ENCODE assay signal across 33 cellular contexts in genomic region chr6:29483186-29483585, GRCh38. TPM values are rescaled to one million over a fixed set of nuclear protein-coding genes. Genes with fewer than 3 reads are reported as not detected.
"Had no signal": no experiment of that assay in that cellular context is flagged by ENCODE, and none has a peak within 500 bp of the region (broad histone marks: within the 10 kb centered on the region; RNA-seq: fewer than 3 reads in every experiment).

No MANE protein-coding gene starts in this region.

- H3K4me3 Mint-ChIP-seq: activated CD4-positive, alpha-beta memory T cell treated with anti-CD3 and anti-CD28 coated beads for 36 hours; activated CD4-positive, alpha-beta T cell treated with anti-CD3 and anti-CD28 coated beads for 36 hours; activated CD4-positive, alpha-beta T cell treated with anti-CD3 and anti-CD28 coated beads, Interleukin-2, amount 10 ng/mL, durations not matched to agents 24 days and 14 days; activated CD8-positive, alpha-beta memory T cell treated with anti-CD3 and anti-CD28 coated beads, Interleukin-2, amount 10 ng/mL, durations not matched to agents 7 days and 5 days; activated CD8-positive, alpha-beta T cell treated with anti-CD3 and anti-CD28 coated beads, Interleukin-2, amount 10 ng/mL, durations not matched to agents 7 days and 5 days; activated naive CD4-positive, alpha-beta T cell treated with anti-CD3 and anti-CD28 coated beads for 36 hours; activated naive CD4-positive, alpha-beta T cell treated with anti-CD3 and anti-CD28 coated beads, Interleukin-2, amount 50 U/mL, for 24 hours; activated naive CD8-positive, alpha-beta T cell treated with anti-CD3 and anti-CD28 coated beads for 36 hours; activated naive CD8-positive, alpha-beta T cell treated with anti-CD3 and anti-CD28 coated beads, Interleukin-2, amount 50 U/mL, for 24 hours; activated T-helper 1 cell treated with anti-CD3 and anti-CD28 coated beads, Interleukin-12 subunit alpha, Interleukin-12 subunit beta, Interleukin-2, Interleukin-4 antibody, amounts not matched to agents 30 ng/mL and 10 ng/mL and 1 ng/mL, durations not matched to agents 14 hours and 24 hours and 36 hours; dendritic cell treated with granulocyte-macrophage colony-stimulating factor and Interleukin-4, amounts not matched to agents 40 ng/mL and 50 ng/mL, for 4 days; endodermal cell had no signal

- H3K4me3 ChIP-seq: ascending aorta, colonic mucosa, dorsolateral prefrontal cortex, esophagus muscularis mucosa, gastrocnemius medialis, heart left ventricle had no signal

- ATAC-seq: activated CD4-positive, alpha-beta T cell treated with anti-CD3 and anti-CD28 coated beads for 36 hours; activated CD8-positive, alpha-beta memory T cell treated with anti-CD3 and anti-CD28 coated beads, Interleukin-2, amount 10 ng/mL, durations not matched to agents 7 days and 5 days; activated CD8-positive, alpha-beta T cell treated with anti-CD3 and anti-CD28 coated beads, Interleukin-2, amount 10 ng/mL, durations not matched to agents 7 days and 5 days; activated naive CD8-positive, alpha-beta T cell treated with anti-CD3 and anti-CD28 coated beads, Interleukin-2, amount 50 U/mL, for 24 hours; foreskin keratinocyte; gastrocnemius medialis; heart left ventricle had no signal

- H3K4me1 ChIP-seq: ascending aorta, colonic mucosa, esophagus muscularis mucosa, foreskin keratinocyte, gastrocnemius medialis, heart left ventricle had no signal

- H3K9me3 ChIP-seq: ascending aorta, colonic mucosa, gastrocnemius medialis had no signal

- H3K27ac ChIP-seq: ascending aorta, colonic mucosa, dorsolateral prefrontal cortex, esophagus muscularis mucosa, foreskin keratinocyte, gastrocnemius medialis, heart left ventricle had no signal

- H3K27me3 ChIP-seq: ascending aorta, colonic mucosa, esophagus muscularis mucosa, gastrocnemius medialis had no signal

- H3K27me3 Mint-ChIP-seq: dendritic cell treated with granulocyte-macrophage colony-stimulating factor and Interleukin-4, amounts not matched to agents 40 ng/mL and 50 ng/mL, for 4 days had no signal

- H3K36me3 ChIP-seq: ascending aorta, colonic mucosa, esophagus muscularis mucosa, gastrocnemius medialis, heart left ventricle had no signal

- H3K27ac Mint-ChIP-seq: activated CD4-positive, alpha-beta memory T cell treated with anti-CD3 and anti-CD28 coated beads for 36 hours; activated CD4-positive, alpha-beta T cell treated with anti-CD3 and anti-CD28 coated beads for 36 hours; activated CD4-positive, alpha-beta T cell treated with anti-CD3 and anti-CD28 coated beads, Interleukin-2, amount 10 ng/mL, durations not matched to agents 24 days and 14 days; activated CD8-positive, alpha-beta memory T cell treated with anti-CD3 and anti-CD28 coated beads, Interleukin-2, amount 10 ng/mL, durations not matched to agents 7 days and 5 days; activated CD8-positive, alpha-beta T cell treated with anti-CD3 and anti-CD28 coated beads, Interleukin-2, amount 10 ng/mL, durations not matched to agents 7 days and 5 days; activated naive CD4-positive, alpha-beta T cell treated with anti-CD3 and anti-CD28 coated beads for 36 hours; activated naive CD4-positive, alpha-beta T cell treated with anti-CD3 and anti-CD28 coated beads, Interleukin-2, amount 50 U/mL, for 24 hours; activated naive CD8-positive, alpha-beta T cell treated with anti-CD3 and anti-CD28 coated beads for 36 hours; activated naive CD8-positive, alpha-beta T cell treated with anti-CD3 and anti-CD28 coated beads, Interleukin-2, amount 50 U/mL, for 24 hours; activated T-helper 1 cell treated with anti-CD3 and anti-CD28 coated beads, Interleukin-12 subunit alpha, Interleukin-12 subunit beta, Interleukin-2, Interleukin-4 antibody, amounts not matched to agents 30 ng/mL and 10 ng/mL and 1 ng/mL, durations not matched to agents 14 hours and 24 hours and 36 hours; activated T-helper 2 cell treated with anti-CD3 and anti-CD28 coated beads, Interferon-gamma antibody, Interleukin-2, Interleukin-4, amounts not matched to agents 10 μg/mL and 5 μg/mL and 100 μg/mL, durations not matched to agents 14 hours and 24 hours and 36 hours; dendritic cell treated with granulocyte-macrophage colony-stimulating factor and Interleukin-4, amounts not matched to agents 40 ng/mL and 50 ng/mL, for 4 days; endodermal cell had no signal

- H3K36me3 Mint-ChIP-seq: activated CD4-positive, alpha-beta memory T cell treated with anti-CD3 and anti-CD28 coated beads for 36 hours; activated CD8-positive, alpha-beta memory T cell treated with anti-CD3 and anti-CD28 coated beads, Interleukin-2, amount 10 ng/mL, durations not matched to agents 7 days and 5 days; activated naive CD4-positive, alpha-beta T cell treated with anti-CD3 and anti-CD28 coated beads, Interleukin-2, amount 50 U/mL, for 24 hours; activated naive CD8-positive, alpha-beta T cell treated with anti-CD3 and anti-CD28 coated beads for 36 hours had no signal

- H3K9me3 Mint-ChIP-seq: activated CD4-positive, alpha-beta memory T cell treated with anti-CD3 and anti-CD28 coated beads for 36 hours; activated CD4-positive, alpha-beta T cell treated with anti-CD3 and anti-CD28 coated beads, Interleukin-2, amount 10 ng/mL, durations not matched to agents 24 days and 14 days; activated naive CD4-positive, alpha-beta T cell treated with anti-CD3 and anti-CD28 coated beads, Interleukin-2, amount 50 U/mL, for 24 hours; activated T-helper 1 cell treated with anti-CD3 and anti-CD28 coated beads, Interleukin-12 subunit alpha, Interleukin-12 subunit beta, Interleukin-2, Interleukin-4 antibody, amounts not matched to agents 30 ng/mL and 10 ng/mL and 1 ng/mL, durations not matched to agents 14 hours and 24 hours and 36 hours; activated T-helper 2 cell treated with anti-CD3 and anti-CD28 coated beads, Interferon-gamma antibody, Interleukin-2, Interleukin-4, amounts not matched to agents 10 μg/mL and 5 μg/mL and 100 μg/mL, durations not matched to agents 14 hours and 24 hours and 36 hours; dendritic cell treated with granulocyte-macrophage colony-stimulating factor and Interleukin-4, amounts not matched to agents 40 ng/mL and 50 ng/mL, for 4 days had no signal

- H3K4me1 Mint-ChIP-seq: activated CD4-positive, alpha-beta T cell treated with anti-CD3 and anti-CD28 coated beads for 36 hours; activated CD4-positive, alpha-beta T cell treated with anti-CD3 and anti-CD28 coated beads, Interleukin-2, amount 10 ng/mL, durations not matched to agents 24 days and 14 days; activated CD8-positive, alpha-beta memory T cell treated with anti-CD3 and anti-CD28 coated beads, Interleukin-2, amount 10 ng/mL, durations not matched to agents 7 days and 5 days; activated naive CD4-positive, alpha-beta T cell treated with anti-CD3 and anti-CD28 coated beads, Interleukin-2, amount 50 U/mL, for 24 hours; activated naive CD8-positive, alpha-beta T cell treated with anti-CD3 and anti-CD28 coated beads for 36 hours; activated naive CD8-positive, alpha-beta T cell treated with anti-CD3 and anti-CD28 coated beads, Interleukin-2, amount 50 U/mL, for 24 hours; endodermal cell had no signal

- DNase-seq: activated CD4-positive, alpha-beta memory T cell treated with anti-CD3 and anti-CD28 coated beads for 36 hours; activated CD4-positive, alpha-beta T cell treated with anti-CD3 and anti-CD28 coated beads for 36 hours; activated CD4-positive, alpha-beta T cell treated with anti-CD3 and anti-CD28 coated beads, Interleukin-2, amount 10 ng/mL, durations not matched to agents 24 days and 14 days; activated CD4-positive, CD25-positive, alpha-beta regulatory T cell; activated CD4-positive, CD25-positive, alpha-beta regulatory T cell treated with anti-CD3 and anti-CD28 coated beads, Interleukin-2, amount 50 U/mL, for 72 hours; activated CD8-positive, alpha-beta memory T cell treated with anti-CD3 and anti-CD28 coated beads, Interleukin-2, amount 10 ng/mL, durations not matched to agents 7 days and 5 days; activated CD8-positive, alpha-beta memory T cell treated with anti-CD3 and anti-CD28 coated beads, Interleukin-2, amount 50 U/mL, for 4 hours; activated CD8-positive, alpha-beta T cell treated with anti-CD3 and anti-CD28 coated beads, Interleukin-2, amount 10 ng/mL, durations not matched to agents 7 days and 5 days; activated effector memory CD4-positive, alpha-beta T cell treated with anti-CD3 and anti-CD28 coated beads, Interleukin-2, amount 50 U/mL, for 16 hours; activated naive CD4-positive, alpha-beta T cell treated with anti-CD3 and anti-CD28 coated beads for 36 hours; activated naive CD8-positive, alpha-beta T cell treated with anti-CD3 and anti-CD28 coated beads for 36 hours; activated naive CD8-positive, alpha-beta T cell treated with anti-CD3 and anti-CD28 coated beads, Interleukin-2, amount 50 U/mL, for 24 hours; activated T-cell treated with anti-CD3 and anti-CD28 coated beads, Interleukin-2, amount 50 U/mL, for 1 hour; activated T-cell treated with anti-CD3 and anti-CD28 coated beads, Interleukin-2, amount 50 U/mL, for 48 hours; caudate nucleus; colonic mucosa; dorsolateral prefrontal cortex; effector memory CD4-positive, alpha-beta T cell; endodermal cell; erythroblast; gastrocnemius medialis; glutamatergic neuron; heart left ventricle; T-helper 2 cell had no signal

RNA-seq across cellular contexts. Expression of gene MAS1L, which starts 4.6 kb away (rescaled TPM):
- total RNA-seq: activated CD4-positive, alpha-beta memory T cell treated with anti-CD3 and anti-CD28 coated beads for 36 hours; activated CD4-positive, alpha-beta T cell treated with anti-CD3 and anti-CD28 coated beads for 36 hours; activated CD4-positive, alpha-beta T cell treated with anti-CD3 and anti-CD28 coated beads, Interleukin-2, amount 10 ng/mL, durations not matched to agents 24 days and 14 days; activated CD8-positive, alpha-beta memory T cell treated with anti-CD3 and anti-CD28 coated beads for 36 hours; activated CD8-positive, alpha-beta memory T cell treated with anti-CD3 and anti-CD28 coated beads, Interleukin-2, amount 10 ng/mL, durations not matched to agents 7 days and 5 days; activated CD8-positive, alpha-beta T cell treated with anti-CD3 and anti-CD28 coated beads, Interleukin-2, amount 10 ng/mL, durations not matched to agents 7 days and 5 days; activated naive CD4-positive, alpha-beta T cell treated with anti-CD3 and anti-CD28 coated beads for 36 hours; activated naive CD8-positive, alpha-beta T cell treated with anti-CD3 and anti-CD28 coated beads for 36 hours; activated T-helper 1 cell treated with anti-CD3 and anti-CD28 coated beads, Interleukin-12 subunit alpha, Interleukin-12 subunit beta, Interleukin-2, Interleukin-4 antibody, amounts not matched to agents 30 ng/mL and 10 ng/mL and 1 ng/mL, durations not matched to agents 14 hours and 24 hours and 36 hours; activated T-helper 2 cell treated with anti-CD3 and anti-CD28 coated beads, Interferon-gamma antibody, Interleukin-2, Interleukin-4, amounts not matched to agents 10 μg/mL and 5 μg/mL and 100 μg/mL, durations not matched to agents 14 hours and 24 hours and 36 hours; ascending aorta; dorsolateral prefrontal cortex; endodermal cell; foreskin keratinocyte; gastrocnemius medialis; heart left ventricle; T-helper 1 cell treated with Interleukin-12 subunit alpha and Interleukin-12 subunit beta and Interleukin-4 antibody, amounts not matched to agents 30 ng/mL and 1 ng/mL, for 36 hours had no signal
- polyA plus RNA-seq: foreskin keratinocyte, heart left ventricle had no signal

RNA-seq across cellular contexts. Expression of gene OR2H1, which starts 26.2 kb away (rescaled TPM):
- total RNA-seq: activated CD4-positive, alpha-beta memory T cell treated with anti-CD3 and anti-CD28 coated beads for 36 hours; activated CD4-positive, alpha-beta T cell treated with anti-CD3 and anti-CD28 coated beads for 36 hours; activated CD4-positive, alpha-beta T cell treated with anti-CD3 and anti-CD28 coated beads, Interleukin-2, amount 10 ng/mL, durations not matched to agents 24 days and 14 days; activated CD8-positive, alpha-beta memory T cell treated with anti-CD3 and anti-CD28 coated beads for 36 hours; activated CD8-positive, alpha-beta memory T cell treated with anti-CD3 and anti-CD28 coated beads, Interleukin-2, amount 10 ng/mL, durations not matched to agents 7 days and 5 days; activated CD8-positive, alpha-beta T cell treated with anti-CD3 and anti-CD28 coated beads, Interleukin-2, amount 10 ng/mL, durations not matched to agents 7 days and 5 days; activated naive CD4-positive, alpha-beta T cell treated with anti-CD3 and anti-CD28 coated beads for 36 hours; activated naive CD8-positive, alpha-beta T cell treated with anti-CD3 and anti-CD28 coated beads for 36 hours; activated T-helper 1 cell treated with anti-CD3 and anti-CD28 coated beads, Interleukin-12 subunit alpha, Interleukin-12 subunit beta, Interleukin-2, Interleukin-4 antibody, amounts not matched to agents 30 ng/mL and 10 ng/mL and 1 ng/mL, durations not matched to agents 14 hours and 24 hours and 36 hours; activated T-helper 2 cell treated with anti-CD3 and anti-CD28 coated beads, Interferon-gamma antibody, Interleukin-2, Interleukin-4, amounts not matched to agents 10 μg/mL and 5 μg/mL and 100 μg/mL, durations not matched to agents 14 hours and 24 hours and 36 hours; ascending aorta; colonic mucosa; dorsolateral prefrontal cortex; endodermal cell; esophagus muscularis mucosa; foreskin keratinocyte; gastrocnemius medialis; heart left ventricle; T-helper 1 cell treated with Interleukin-12 subunit alpha and Interleukin-12 subunit beta and Interleukin-4 antibody, amounts not matched to agents 30 ng/mL and 1 ng/mL, for 36 hours had no signal
- polyA plus RNA-seq: foreskin keratinocyte, heart left ventricle had no signal

RNA-seq across cellular contexts. Expression of gene OR11A1, which starts 26.3 kb away (rescaled TPM):
- total RNA-seq: activated CD4-positive, alpha-beta memory T cell treated with anti-CD3 and anti-CD28 coated beads for 36 hours; activated CD4-positive, alpha-beta T cell treated with anti-CD3 and anti-CD28 coated beads for 36 hours; activated CD4-positive, alpha-beta T cell treated with anti-CD3 and anti-CD28 coated beads, Interleukin-2, amount 10 ng/mL, durations not matched to agents 24 days and 14 days; activated CD8-positive, alpha-beta memory T cell treated with anti-CD3 and anti-CD28 coated beads for 36 hours; activated CD8-positive, alpha-beta memory T cell treated with anti-CD3 and anti-CD28 coated beads, Interleukin-2, amount 10 ng/mL, durations not matched to agents 7 days and 5 days; activated CD8-positive, alpha-beta T cell treated with anti-CD3 and anti-CD28 coated beads, Interleukin-2, amount 10 ng/mL, durations not matched to agents 7 days and 5 days; activated naive CD4-positive, alpha-beta T cell treated with anti-CD3 and anti-CD28 coated beads for 36 hours; activated naive CD8-positive, alpha-beta T cell treated with anti-CD3 and anti-CD28 coated beads for 36 hours; activated T-helper 1 cell treated with anti-CD3 and anti-CD28 coated beads, Interleukin-12 subunit alpha, Interleukin-12 subunit beta, Interleukin-2, Interleukin-4 antibody, amounts not matched to agents 30 ng/mL and 10 ng/mL and 1 ng/mL, durations not matched to agents 14 hours and 24 hours and 36 hours; activated T-helper 2 cell treated with anti-CD3 and anti-CD28 coated beads, Interferon-gamma antibody, Interleukin-2, Interleukin-4, amounts not matched to agents 10 μg/mL and 5 μg/mL and 100 μg/mL, durations not matched to agents 14 hours and 24 hours and 36 hours; ascending aorta; colonic mucosa; dorsolateral prefrontal cortex; endodermal cell; esophagus muscularis mucosa; foreskin keratinocyte; gastrocnemius medialis; heart left ventricle; T-helper 1 cell treated with Interleukin-12 subunit alpha and Interleukin-12 subunit beta and Interleukin-4 antibody, amounts not matched to agents 30 ng/mL and 1 ng/mL, for 36 hours had no signal
- polyA plus RNA-seq: foreskin keratinocyte, heart left ventricle had no signal

RNA-seq across cellular contexts. Expression of gene OR10C1, which starts 44.1 kb away (rescaled TPM):
- total RNA-seq: activated CD4-positive, alpha-beta memory T cell treated with anti-CD3 and anti-CD28 coated beads for 36 hours; activated CD4-positive, alpha-beta T cell treated with anti-CD3 and anti-CD28 coated beads for 36 hours; activated CD4-positive, alpha-beta T cell treated with anti-CD3 and anti-CD28 coated beads, Interleukin-2, amount 10 ng/mL, durations not matched to agents 24 days and 14 days; activated CD8-positive, alpha-beta memory T cell treated with anti-CD3 and anti-CD28 coated beads for 36 hours; activated CD8-positive, alpha-beta memory T cell treated with anti-CD3 and anti-CD28 coated beads, Interleukin-2, amount 10 ng/mL, durations not matched to agents 7 days and 5 days; activated CD8-positive, alpha-beta T cell treated with anti-CD3 and anti-CD28 coated beads, Interleukin-2, amount 10 ng/mL, durations not matched to agents 7 days and 5 days; activated naive CD4-positive, alpha-beta T cell treated with anti-CD3 and anti-CD28 coated beads for 36 hours; activated naive CD8-positive, alpha-beta T cell treated with anti-CD3 and anti-CD28 coated beads for 36 hours; activated T-helper 1 cell treated with anti-CD3 and anti-CD28 coated beads, Interleukin-12 subunit alpha, Interleukin-12 subunit beta, Interleukin-2, Interleukin-4 antibody, amounts not matched to agents 30 ng/mL and 10 ng/mL and 1 ng/mL, durations not matched to agents 14 hours and 24 hours and 36 hours; activated T-helper 2 cell treated with anti-CD3 and anti-CD28 coated beads, Interferon-gamma antibody, Interleukin-2, Interleukin-4, amounts not matched to agents 10 μg/mL and 5 μg/mL and 100 μg/mL, durations not matched to agents 14 hours and 24 hours and 36 hours; ascending aorta; colonic mucosa; dorsolateral prefrontal cortex; endodermal cell; esophagus muscularis mucosa; foreskin keratinocyte; gastrocnemius medialis; heart left ventricle; T-helper 1 cell treated with Interleukin-12 subunit alpha and Interleukin-12 subunit beta and Interleukin-4 antibody, amounts not matched to agents 30 ng/mL and 1 ng/mL, for 36 hours had no signal
- polyA plus RNA-seq: foreskin keratinocyte, heart left ventricle had no signal
